Comparison of ENCODE assay signal across 16 cellular contexts in genomic region chr4:5892321-5893012, GRCh38. TPM values are rescaled to one million over a fixed set of nuclear protein-coding genes. Genes with fewer than 3 reads are reported as not detected.
A peak's percentile ranks its signal among the peaks of the same experiment; 100 is the strongest.
DNase-seq lines count a peak whose midpoint lies in the region; ATAC-seq, FAIRE-seq and TF ChIP-seq lines count a peak whose summit lies in the region.
"Had no signal": no experiment of that assay in that cellular context is flagged by ENCODE, and none has a peak within 500 bp of the region (broad histone marks: within the 10 kb centered on the region; RNA-seq: fewer than 3 reads in every experiment).

No MANE protein-coding gene starts in this region.

- H4K5ac ChIP-seq in H1 (ENCODE audit: insufficient read length, low read depth, low read length), result no peak overlapping the region

- H2AFZ ChIP-seq in H1 (ENCODE audit: low read length), result no peak overlapping the region

- FAIRE-seq in H1 (lab: Jason Lieb, UNC) (no peak), urothelium cell line (lab: Jason Lieb, UNC) (no peak)

- no peak overlapping the region for H2BK5ac ChIP-seq in H1 (ENCODE audit: low read depth, low read length)

- TF ChIP-seq POLR2A in H1 (IDR thresholded peaks at IDR 0.05; ENCODE audit: control extremely low read depth in 1 of 2, low read depth in 2 of 2, low read length in 2 of 2), result no peak

- H3K79me1 ChIP-seq in H1 (ENCODE audit: low read depth, low read length), result no peaks in the 10 kb centered on the region

- peaks cover 10 to 17% of the 10 kb centered on the region in 2 experiments for H4K20me1 ChIP-seq in H1 (replicated peaks in 1 of 2; ENCODE audit: control insufficient read depth in 1 of 2, insufficient read depth in 2 of 2, low read length in 2 of 2)

- H2BK20ac ChIP-seq in H1 (ENCODE audit: low read length), result no peak overlapping the region

- peaks cover 0 to 5% of the 10 kb centered on the region in 2 experiments; a peak in 2 of 4 replicates for H3K9me3 ChIP-seq in H1 (ENCODE audit: insufficient read depth in 2 of 2, low read depth in 1 of 2, low read length in 1 of 2)

- TF ChIP-seq EP300 in H1 (IDR thresholded peaks at IDR 0.05; ENCODE audit: borderline replicate concordance in 1 of 2, low read depth in 2 of 2, low read length in 2 of 2), result no peak

- H3K23me2 ChIP-seq in H1 (ENCODE audit: low read depth, low read length), result peaks cover 17% of the 10 kb centered on the region

- CTCF ChIA-PET in H1 (lab: Charles Lee; ENCODE audit: partially characterized antibody), result interaction anchor here (1.0 to 2.7 kb wide), 6 partner anchors 11 to 1373 kb away, joined by 3 to 21 read pairs (median 4); no protein-coding TSS in a partner anchor

- TF ChIP-seq CTCF in H1 (IDR thresholded peaks at IDR 0.05; ENCODE audit: control extremely low read depth in 1 of 3, insufficient read depth in 1 of 3, low read depth in 1 of 3, low read length in 3 of 3), result no peak
- TF ChIP-seq CTCF in neural crest cell (conservative IDR thresholded peaks at IDR 0.05), result no peak

- no peak overlapping the region for H3K18ac ChIP-seq in H1 (ENCODE audit: extremely low read depth, low read length)

- no peak overlapping the region for H3K27ac ChIP-seq in H1 (ENCODE audit: low read depth, low read length)
- H3K27ac ChIP-seq: C4-2B, tibial artery had no signal

- TF ChIP-seq RAD21 in H1 (IDR thresholded peaks at IDR 0.05 in 1 of 2, conservative IDR thresholded peaks at IDR 0.05 in 1 of 2; ENCODE audit: low read depth in 2 of 2, low read length in 2 of 2), result no peak

- WGBS in H1 (ENCODE audit: extremely low coverage in 1 of 2, insufficient coverage in 1 of 2, insufficient read length in 1 of 2, insufficient replicate concordance in 2 of 2, low coverage in 1 of 2, low lambda C conversion rate in 2 of 2, missing lambda C conversion rate in 1 of 2), 2 experiments, result 1% methylated on average over 50 of the region's 101 CpGs; no CpG with 5 or more reads in 1 of the 2 experiments

- peaks cover 70% of the 10 kb centered on the region for H3K27me3 Mint-ChIP-seq in neural crest cell (ENCODE audit: low read depth)

- H3K4me3 ChIP-seq in H7 (ENCODE audit: insufficient read depth, low read depth, low read length) (peak overlapping the region; percentile 30), H1 (ENCODE audit: extremely low read depth in 1 of 4, insufficient read depth in 2 of 4, low read depth in 3 of 4, low read length in 4 of 4) (peak overlapping the region; percentile 34 to 70 (median 40))
- H3K4me3 ChIP-seq: tibial artery had no signal

- peaks cover 39% of the 10 kb centered on the region for H3K4me1 Mint-ChIP-seq in neural crest cell

- no peak overlapping the region for H2BK12ac ChIP-seq in H1 (ENCODE audit: low read depth, low read length)

- DNase-seq in COR-L47 (lab: John Stamatoyannopoulos, UW) (peak; percentile 29), H7 (peak; percentile 78), H1 (ENCODE audit: low read depth in 1 of 2, low spot score in 2 of 2) (peak in 1 of 2 experiments; percentile 68), neural crest cell (ENCODE audit: low read depth, low spot score) (no peak), EL (no peak), urothelium cell line (ENCODE audit: low spot score) (no peak)
- DNase-seq: activated CD4-positive, CD25-positive, alpha-beta regulatory T cell treated with anti-CD3 and anti-CD28 coated beads, Interleukin-2, amount 50 U/mL, for 72 hours; activated naive CD4-positive, alpha-beta T cell treated with Interleukin-2 at 50 U/mL for 16 hours; effector memory CD4-positive, alpha-beta T cell; kidney glomerular epithelial cell; stimulated activated CD4-positive, alpha-beta T cell treated with anti-CD3 and anti-CD28 coated beads, Interleukin-2, amount 100 ng/mL, for 24 hours; stimulated activated CD8-positive, alpha-beta memory T cell treated with anti-CD3 and anti-CD28 coated beads, Interleukin-4, amount 100 ng/mL, for 48 hours; tibial artery had no signal

- H3K23ac ChIP-seq in H1 (ENCODE audit: insufficient read length), result no peak overlapping the region

- peak overlapping the region; percentile 92 for H3K4me3 Mint-ChIP-seq in neural crest cell

- H3K9ac ChIP-seq in H1 (replicated peaks in 1 of 4; ENCODE audit: extremely low read depth in 1 of 4, low read depth in 3 of 4, low read length in 3 of 4), result peak overlapping the region in 1 of 4 experiments; percentile 41; a peak in 1 of 7 replicates

- H3K9me3 Mint-ChIP-seq in neural crest cell, result no peaks in the 10 kb centered on the region

- H3K4ac ChIP-seq in H1 (replicated peaks; ENCODE audit: insufficient read length, low read depth, low read length), result no peak overlapping the region

- peaks cover 0 to 1% of the 10 kb centered on the region in 2 experiments; a peak in 1 of 4 replicates for H3K79me2 ChIP-seq in H1 (ENCODE audit: control insufficient read depth in 1 of 2, insufficient read depth in 2 of 2, low read length in 2 of 2)

- POLR2A ChIA-PET in H1 (lab: Charles Lee; ENCODE audit: partially characterized antibody), result interaction anchor here (1.3 to 4.6 kb wide), 6 partner anchors 10 to 64 kb away, joined by 3 to 14 read pairs (median 7); no protein-coding TSS in a partner anchor

- no peak overlapping the region for H2BK120ac ChIP-seq in H1 (replicated peaks; ENCODE audit: low read depth, low read length)

- no peak overlapping the region; the same call in 1 of the 2 replicates for H4K8ac ChIP-seq in H1 (ENCODE audit: extremely low read depth, insufficient read depth, low read length)

- no peak overlapping the region for H3K27ac Mint-ChIP-seq in neural crest cell (ENCODE audit: unreplicated experiment)

- H3K36me3 Mint-ChIP-seq in neural crest cell (ENCODE audit: low read depth), result no peaks in the 10 kb centered on the region

- H3K4me1 ChIP-seq in H1 (replicated peaks in 1 of 4; ENCODE audit: control insufficient read depth in 3 of 4, insufficient read depth in 4 of 4, low read length in 3 of 4), result peaks cover 13 to 35% (median 22%) of the 10 kb centered on the region in 4 experiments

- ATAC-seq in GM19324 (IDR thresholded peaks at IDR 0.05; ENCODE audit: low FRiP score, unreplicated experiment), result no peak

- H3K4me2 ChIP-seq in H1 (ENCODE audit: insufficient read depth in 1 of 2, low read depth in 2 of 2, low read length in 2 of 2), result peak overlapping the region; percentile 73 to 94

- H3K36me3 ChIP-seq in H7 (replicated peaks; ENCODE audit: control insufficient read depth, insufficient read depth, low read length), result no peaks in the 10 kb centered on the region
- H3K36me3 ChIP-seq in H1 (ENCODE audit: control insufficient read depth in 2 of 4, insufficient read depth in 4 of 4, low read length in 3 of 4), result no peaks in the 10 kb centered on the region
- H3K36me3 ChIP-seq: tibial artery had no signal

- no peak overlapping the region for H2BK15ac ChIP-seq in H1 (ENCODE audit: low read length)

- no peak overlapping the region for H4K91ac ChIP-seq in H1 (replicated peaks; ENCODE audit: insufficient read length, low read length)

- no peak overlapping the region for H3K14ac ChIP-seq in H1 (ENCODE audit: insufficient read length)

- H3K56ac ChIP-seq in H1 (replicated peaks; ENCODE audit: insufficient read length, low read depth, low read length), result no peak overlapping the region

- no peak overlapping the region for H2AK5ac ChIP-seq in H1 (ENCODE audit: low read depth, low read length)

- H3K27me3 ChIP-seq in H7 (ENCODE audit: control insufficient read depth, insufficient read depth, low read length) (peaks cover 54% of the 10 kb centered on the region), H1 (replicated peaks in 1 of 4; ENCODE audit: control insufficient read depth in 3 of 4, extremely low read depth in 1 of 4, insufficient read depth in 3 of 4, low read length in 3 of 4) (peaks cover 27 to 74% (median 59%) of the 10 kb centered on the region in 4 experiments)

TF ChIP-seq in H1, 55 proteins besides CTCF, POLR2A, EP300 and RAD21 (continues in another document):
- TF ChIP-seq RFX5 (IDR thresholded peaks at IDR 0.05; ENCODE audit: borderline replicate concordance, low read depth, low read length) (no peak), MAX (IDR thresholded peaks at IDR 0.05) (peak; percentile 82), GTF2F1 (IDR thresholded peaks at IDR 0.05; ENCODE audit: borderline replicate concordance, low read depth, low read length) (no peak), KDM5A (IDR thresholded peaks at IDR 0.05; ENCODE audit: low read length) (no peak), POLR2AphosphoS5 (IDR thresholded peaks at IDR 0.05; ENCODE audit: low read depth, low read length) (no peak), TEAD4 (IDR thresholded peaks at IDR 0.05; ENCODE audit: low read depth, low read length) (no peak), TCF12 (IDR thresholded peaks at IDR 0.05; ENCODE audit: low read depth, low read length) (no peak), RXRA (IDR thresholded peaks at IDR 0.05; ENCODE audit: insufficient read depth, low read depth, low read length) (no peak), POU5F1 (IDR thresholded peaks at IDR 0.05; ENCODE audit: low read depth, low read length) (no peak), TBP (IDR thresholded peaks at IDR 0.05; ENCODE audit: low read depth, low read length) (no peak), FOSL1 (IDR thresholded peaks at IDR 0.05; ENCODE audit: insufficient read depth, low read depth, low read length) (no peak), NRF1 (IDR thresholded peaks at IDR 0.05; ENCODE audit: low read depth, low read length) (no peak), BACH1 (IDR thresholded peaks at IDR 0.05; ENCODE audit: low read length) (no peak), NANOG (IDR thresholded peaks at IDR 0.05; ENCODE audit: insufficient read depth, low read depth, low read length, poor library complexity, severe bottlenecking) (no peak)
- TF ChIP-seq, protein P1, sequence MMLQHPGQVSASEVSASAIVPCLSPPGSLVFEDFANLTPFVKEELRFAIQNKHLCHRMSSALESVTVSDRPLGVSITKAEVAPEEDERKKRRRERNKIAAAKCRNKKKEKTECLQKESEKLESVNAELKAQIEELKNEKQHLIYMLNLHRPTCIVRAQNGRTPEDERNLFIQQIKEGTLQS (IDR thresholded peaks at IDR 0.05; ENCODE audit: insufficient read depth, low read depth, low read length), result no peak

RNA-seq across cellular contexts. Expression of gene CRMP1, which starts 0.4 kb away (rescaled TPM):
- 101 and 106 TPM in 2 replicates for total RNA-seq in H7 (2014; rRNA removed; shearing (Covaris generic))
- total RNA-seq in H1 (2021; fragmentation: NEBNext Ultra II Directional; extraction: Animal tissue kit (Norgen Biotek cat#: 25700)), result 117 and 120 TPM in 2 replicates
- polyA plus RNA-seq in H1 (2011; rRNA removed), result 131 and 137 TPM in 2 replicates
- polyA plus RNA-seq in H1 (2011; cell fraction: cytosol; rRNA removed), result 121 TPM
- polyA plus RNA-seq in H1 (2011; cell fraction: nucleus; rRNA removed), result 117 TPM
- 104 to 147 TPM (median 135 TPM) in 4 replicates for polyA plus RNA-seq in H1 (2012, experiment 1 of 2)
- 125 TPM for polyA plus RNA-seq in H1 (2012, experiment 2 of 2)
- 92.2 TPM for polyA plus RNA-seq in H1 (2013, experiment 1 of 2)
- polyA plus RNA-seq in H1 (2013, experiment 2 of 2), result 91.3 TPM
- polyA minus RNA-seq in H1 (2011; rRNA and poly(A)+ RNA removed), result 101 and 107 TPM in 2 replicates
- 75.3 TPM for polyA minus RNA-seq in H1 (2011; cell fraction: cytosol; rRNA and poly(A)+ RNA removed)
- polyA minus RNA-seq in H1 (2011; cell fraction: nucleus; rRNA and poly(A)+ RNA removed), result 50.6 TPM
- 245 and 251 TPM in 2 replicates for total RNA-seq in neural crest cell
- total RNA-seq: bronchial epithelial cell had no signal

Comparison
In these comparisons a context has a peak if more than half of its experiments do, and no peak if none do; other contexts are left out.
1. DNase-seq: peak in COR-L47 (single experiment) and H7 (single experiment); none in neural crest cell (single experiment), EL (single experiment) and urothelium cell line (single experiment).